Comparison of ENCODE assay signal across 1 cellular context in the genomic region with DNA sequence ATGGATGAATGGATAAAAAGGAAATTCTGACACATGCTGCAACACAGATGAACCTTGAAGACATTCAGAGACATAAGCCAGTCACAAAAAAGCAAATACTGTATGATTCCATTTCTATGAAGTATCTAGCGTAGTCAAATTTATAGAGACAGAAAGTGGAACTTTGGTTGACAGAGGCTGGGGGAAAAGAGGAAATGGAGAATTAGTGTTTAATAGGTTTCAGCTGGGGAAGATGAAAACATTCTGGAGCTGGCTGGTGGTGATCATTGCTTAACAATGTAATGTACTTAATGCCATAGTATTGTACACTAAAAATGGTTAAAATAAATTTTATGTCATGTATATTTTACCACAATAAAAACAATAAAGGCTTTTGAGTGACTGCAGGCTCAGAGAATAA.
TF ChIP-seq lines count a peak whose summit lies in the region.

No MANE protein-coding gene starts in this region.

TF ChIP-seq in GM12878, 131 proteins besides CTCF, POLR2A, EP300 and RAD21:
- TF ChIP-seq SPI1 (IDR thresholded peaks at IDR 0.05; ENCODE audit: borderline replicate concordance, insufficient read depth, low read depth, low read length) (peak; percentile 20; the same call in 1 of the 2 replicates), TBL1XR1 (IDR thresholded peaks at IDR 0.05; ENCODE audit: low read depth, low read length) (no peak)
